Comparison of ENCODE assay signal across 8 cellular contexts in the genomic region with DNA sequence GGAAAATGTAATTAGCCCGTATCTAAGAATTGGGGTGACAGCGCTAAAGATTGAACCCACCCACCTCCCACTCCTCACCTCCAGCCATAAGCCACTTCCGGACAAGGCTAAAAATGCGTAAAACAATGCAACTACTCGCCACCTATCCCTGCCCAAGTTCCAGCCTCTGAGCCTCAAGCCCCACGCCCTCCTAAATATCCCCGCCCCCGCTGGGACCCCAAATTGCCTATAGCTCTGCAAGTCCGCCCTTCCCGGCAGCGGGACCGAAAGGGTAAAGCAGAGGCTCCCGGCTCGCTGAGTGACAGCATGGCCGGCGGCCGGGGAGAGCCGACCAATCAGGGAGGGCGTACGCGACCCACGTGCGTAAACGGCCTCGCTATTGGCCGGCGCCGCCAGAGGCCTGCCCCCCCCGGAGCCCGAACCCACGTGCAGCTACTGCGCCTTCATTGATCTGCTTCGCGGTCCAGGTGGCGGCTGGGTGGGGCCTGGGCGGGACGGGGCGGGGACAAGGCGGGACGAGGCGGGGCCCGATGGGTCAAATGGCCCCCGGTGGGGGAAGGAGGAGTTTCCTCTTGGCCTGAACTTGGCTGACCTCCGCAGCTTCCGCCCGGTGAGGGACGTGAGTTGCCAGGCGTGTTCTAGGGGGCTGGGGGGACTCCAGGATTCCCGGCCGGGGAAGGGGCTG. TPM values are rescaled to one million over a fixed set of nuclear protein-coding genes. Genes with fewer than 3 reads are reported as not detected.
DNase-seq lines count a peak whose midpoint lies in the region; TF ChIP-seq lines count a peak whose summit lies in the region.

A gene (plus strand): TSS at position 564 of the 685 bp plus-strand sequence. CDS start 670 bp downstream, outside the sequence.

- no peak for TF ChIP-seq RAD21 in neural cell (conservative IDR thresholded peaks at IDR 0.05)

- CTCF ChIA-PET in RWPE1 (lab: Yijun Ruan, JAX), result no interaction called here

- H3K9ac ChIP-seq in Loucy (ENCODE audit: low read depth, low read length, poor library complexity, severe bottlenecking) (peak within 1 kb of the TSS; percentile 54), neural cell (ENCODE audit: low read length) (no peak within 1 kb of the TSS)

- H3K27me3 ChIP-seq in H7 (ENCODE audit: control insufficient read depth, insufficient read depth, low read length) (peaks cover 2% of the 10 kb centered on the region; the same call in 1 of the 2 replicates), Loucy (ENCODE audit: insufficient read depth, low read length, poor library complexity, severe bottlenecking) (no peaks in the 10 kb centered on the region), neural cell (ENCODE audit: insufficient read depth, low read depth, low read length) (peaks cover 73% of the 10 kb centered on the region)

- H3K4me3 Mint-ChIP-seq in stimulated activated naive CD8-positive, alpha-beta T cell treated with anti-CD3 and anti-CD28 coated beads, Interleukin-15, Interleukin-2, amounts not matched to agents 100 ng/mL and 50 ng/mL, for 24 hours, result peak within 1 kb of the TSS; percentile 85

- peak within 1 kb of the TSS; percentile 89 for H2AFZ ChIP-seq in Loucy (ENCODE audit: low read length)
- no peak within 1 kb of the TSS for H2AFZ ChIP-seq in neural cell (ENCODE audit: low read depth, low read length)

- H4K20me1 ChIP-seq in Loucy (ENCODE audit: insufficient read depth, low read length, poor library complexity, severe bottlenecking), result no peaks in the 10 kb centered on the region
- no peaks in the 10 kb centered on the region for H4K20me1 ChIP-seq in neural cell (ENCODE audit: insufficient read depth)

- H3K36me3 ChIP-seq in H7 (replicated peaks; ENCODE audit: control insufficient read depth, insufficient read depth, low read length), result no peaks in the 10 kb centered on the region
- no peaks in the 10 kb centered on the region for H3K36me3 ChIP-seq in Loucy (ENCODE audit: insufficient read depth, low read length)
- no peaks in the 10 kb centered on the region for H3K36me3 ChIP-seq in neural cell (ENCODE audit: insufficient read depth, low read length)

- DNase-seq in ELR (ENCODE audit: low read depth) (peak; percentile 94), H7 (peak; percentile 100), RWPE1 (ENCODE audit: low spot score) (peak; percentile 99), fibroblast of the conjunctiva (ENCODE audit: low read depth) (peak; percentile 89)
- peak; percentile 88 for DNase-seq in activated T-helper 9 cell treated with anti-CD3 and anti-CD28 coated beads, Interleukin-2, amount 50 U/mL, for 16 hours (ENCODE audit: low read depth)

- H3K9me2 ChIP-seq in Loucy (replicated peaks; ENCODE audit: low read depth, low read length) (no peaks in the 10 kb centered on the region), neural cell (ENCODE audit: insufficient read depth, low read length) (no peaks in the 10 kb centered on the region)

- peak within 1 kb of the TSS; percentile 85 for H3K27ac Mint-ChIP-seq in stimulated activated naive CD8-positive, alpha-beta T cell treated with anti-CD3 and anti-CD28 coated beads, Interleukin-15, Interleukin-2, amounts not matched to agents 100 ng/mL and 50 ng/mL, for 24 hours

- no peak for TF ChIP-seq CTCF in Loucy (conservative IDR thresholded peaks at IDR 0.05; ENCODE audit: low read length)
- no peak for TF ChIP-seq CTCF in RWPE1 (conservative IDR thresholded peaks at IDR 0.05; ENCODE audit: low read depth)
- TF ChIP-seq CTCF in neural cell (IDR thresholded peaks at IDR 0.05; ENCODE audit: poor library complexity, severe bottlenecking), result peak; percentile 19

- no peak for TF ChIP-seq EP300 in neural cell (conservative IDR thresholded peaks at IDR 0.05; ENCODE audit: poor library complexity, severe bottlenecking)

- no peaks in the 10 kb centered on the region for H3K9me3 ChIP-seq in Loucy (ENCODE audit: insufficient read depth, low read depth, low read length)
- H3K9me3 ChIP-seq in neural cell (ENCODE audit: low read length), result no peaks in the 10 kb centered on the region

- H3K79me2 ChIP-seq in Loucy (ENCODE audit: insufficient read depth, low read length), result no peaks in the 10 kb centered on the region
- H3K79me2 ChIP-seq in neural cell (replicated peaks; ENCODE audit: insufficient read depth, low read length), result no peaks in the 10 kb centered on the region

- peaks cover 4% of the 10 kb centered on the region for H3K27me3 Mint-ChIP-seq in stimulated activated naive CD8-positive, alpha-beta T cell treated with anti-CD3 and anti-CD28 coated beads, Interleukin-15, Interleukin-2, amounts not matched to agents 100 ng/mL and 50 ng/mL, for 24 hours

- peak within 1 kb of the TSS; percentile 67 for H3K27ac ChIP-seq in RWPE1
- no peak within 1 kb of the TSS for H3K27ac ChIP-seq in neural cell (ENCODE audit: low read length)

- no peaks in the 10 kb centered on the region; the same call in 1 of the 2 replicates for H3F3A ChIP-seq in Loucy (ENCODE audit: low read depth)
- H3F3A ChIP-seq in neural cell (ENCODE audit: insufficient read depth, low read length, poor library complexity, severe bottlenecking), result no peaks in the 10 kb centered on the region

- H3K9me3 Mint-ChIP-seq in stimulated activated naive CD8-positive, alpha-beta T cell treated with anti-CD3 and anti-CD28 coated beads, Interleukin-15, Interleukin-2, amounts not matched to agents 100 ng/mL and 50 ng/mL, for 24 hours, result no peaks in the 10 kb centered on the region

- peaks cover 26% of the 10 kb centered on the region for H3K4me1 Mint-ChIP-seq in stimulated activated naive CD8-positive, alpha-beta T cell treated with anti-CD3 and anti-CD28 coated beads, Interleukin-15, Interleukin-2, amounts not matched to agents 100 ng/mL and 50 ng/mL, for 24 hours (ENCODE audit: low read depth)

- peak within 1 kb of the TSS; percentile 85 for H3K4me2 ChIP-seq in Loucy (ENCODE audit: low read depth, low read length, poor library complexity, severe bottlenecking)
- H3K4me2 ChIP-seq in neural cell (ENCODE audit: low read length), result peak within 1 kb of the TSS; percentile 94

- POLR2A ChIA-PET in RWPE1 (lab: Yijun Ruan, JAX; ENCODE audit: low non-redundant PET), result interaction anchor here (0.6 to 1.0 kb wide), 2 partner anchors 57 to 207 kb away, joined by 3 read pairs; no protein-coding TSS in a partner anchor

- H3K4me3 ChIP-seq in H7 (ENCODE audit: insufficient read depth, low read depth, low read length), result peak within 1 kb of the TSS; percentile 46
- H3K4me3 ChIP-seq in Loucy (ENCODE audit: low read length, poor library complexity, severe bottlenecking), result peak within 1 kb of the TSS; percentile 86
- peak within 1 kb of the TSS; percentile 62 for H3K4me3 ChIP-seq in neural cell (ENCODE audit: low read length)

- no peaks in the 10 kb centered on the region for H3K36me3 Mint-ChIP-seq in stimulated activated naive CD8-positive, alpha-beta T cell treated with anti-CD3 and anti-CD28 coated beads, Interleukin-15, Interleukin-2, amounts not matched to agents 100 ng/mL and 50 ng/mL, for 24 hours (ENCODE audit: low read depth)

- H3K4me1 ChIP-seq in Loucy (ENCODE audit: insufficient read depth, low read length, poor library complexity, severe bottlenecking), result peaks cover 20% of the 10 kb centered on the region

TF ChIP-seq in neural cell, 6 proteins besides CTCF, POLR2A, EP300 and RAD21:
- TF ChIP-seq POLR2AphosphoS5 (IDR thresholded peaks at IDR 0.05), result peak; percentile 43
- TF ChIP-seq MXI1 (conservative IDR thresholded peaks at IDR 0.05; ENCODE audit: poor library complexity, severe bottlenecking), result peak; percentile 43
- TF ChIP-seq SMC3 (conservative IDR thresholded peaks at IDR 0.05; ENCODE audit: poor library complexity), result no peak
- no peak for TF ChIP-seq EZH2 (IDR thresholded peaks at IDR 0.05; ENCODE audit: borderline replicate concordance, insufficient read depth, low read length, poor library complexity, severe bottlenecking)
- TF ChIP-seq, protein P1, sequence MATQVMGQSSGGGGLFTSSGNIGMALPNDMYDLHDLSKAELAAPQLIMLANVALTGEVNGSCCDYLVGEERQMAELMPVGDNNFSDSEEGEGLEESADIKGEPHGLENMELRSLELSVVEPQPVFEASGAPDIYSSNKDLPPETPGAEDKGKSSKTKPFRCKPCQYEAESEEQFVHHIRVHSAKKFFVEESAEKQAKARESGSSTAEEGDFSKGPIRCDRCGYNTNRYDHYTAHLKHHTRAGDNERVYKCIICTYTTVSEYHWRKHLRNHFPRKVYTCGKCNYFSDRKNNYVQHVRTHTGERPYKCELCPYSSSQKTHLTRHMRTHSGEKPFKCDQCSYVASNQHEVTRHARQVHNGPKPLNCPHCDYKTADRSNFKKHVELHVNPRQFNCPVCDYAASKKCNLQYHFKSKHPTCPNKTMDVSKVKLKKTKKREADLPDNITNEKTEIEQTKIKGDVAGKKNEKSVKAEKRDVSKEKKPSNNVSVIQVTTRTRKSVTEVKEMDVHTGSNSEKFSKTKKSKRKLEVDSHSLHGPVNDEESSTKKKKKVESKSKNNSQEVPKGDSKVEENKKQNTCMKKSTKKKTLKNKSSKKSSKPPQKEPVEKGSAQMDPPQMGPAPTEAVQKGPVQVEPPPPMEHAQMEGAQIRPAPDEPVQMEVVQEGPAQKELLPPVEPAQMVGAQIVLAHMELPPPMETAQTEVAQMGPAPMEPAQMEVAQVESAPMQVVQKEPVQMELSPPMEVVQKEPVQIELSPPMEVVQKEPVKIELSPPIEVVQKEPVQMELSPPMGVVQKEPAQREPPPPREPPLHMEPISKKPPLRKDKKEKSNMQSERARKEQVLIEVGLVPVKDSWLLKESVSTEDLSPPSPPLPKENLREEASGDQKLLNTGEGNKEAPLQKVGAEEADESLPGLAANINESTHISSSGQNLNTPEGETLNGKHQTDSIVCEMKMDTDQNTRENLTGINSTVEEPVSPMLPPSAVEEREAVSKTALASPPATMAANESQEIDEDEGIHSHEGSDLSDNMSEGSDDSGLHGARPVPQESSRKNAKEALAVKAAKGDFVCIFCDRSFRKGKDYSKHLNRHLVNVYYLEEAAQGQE (IDR thresholded peaks at IDR 0.05; ENCODE audit: borderline replicate concordance), result no peak
- no peak for TF ChIP-seq TAF1 (IDR thresholded peaks at IDR 0.05; ENCODE audit: low read depth)

RNA-seq across cellular contexts. Expression of the gene that starts here (rescaled TPM):
- total RNA-seq in H7 (2014; rRNA removed; shearing (Covaris generic)), result 10.4 and 14.2 TPM in 2 replicates
- polyA plus RNA-seq in neural cell, result 4.0 and 5.7 TPM in 2 replicates
- polyA minus RNA-seq in neural cell, result 1.5 and 1.7 TPM in 2 replicates
